ENCODE assay signal across 11 cellular contexts in genomic region chr17:7482742-7483088, GRCh38. TPM values are rescaled to one million over a fixed set of nuclear protein-coding genes. Genes with fewer than 3 reads are reported as not detected.
DNase-seq lines count a peak whose midpoint lies in the region; ATAC-seq, FAIRE-seq and TF ChIP-seq lines count a peak whose summit lies in the region.
"Not testable (repeated sequence)": the region's sequence is repeated elsewhere in the genome, so short reads cannot be mapped to it uniquely, and the experiment has no call there.
"Had no signal": no experiment of that assay in that cellular context is flagged by ENCODE, and none has a peak within 500 bp of the region (broad histone marks: within the 10 kb centered on the region; RNA-seq: fewer than 3 reads in every experiment).

No MANE protein-coding gene starts in this region.

- H3K9me3 Mint-ChIP-seq in activated T-helper 2 cell treated with anti-CD3 and anti-CD28 coated beads, Interferon-gamma antibody, Interleukin-2, Interleukin-4, amounts not matched to agents 10 μg/mL and 5 μg/mL and 100 μg/mL, durations not matched to agents 14 hours and 24 hours and 36 hours; naive B cell: not testable (repeated sequence)

- peak overlapping the region; percentile 98 for H3K4me2 ChIP-seq in A549

- H3K9ac ChIP-seq in skeletal muscle tissue (ENCODE audit: low read depth in 1 of 3, low read length in 3 of 3): peak overlapping the region; percentile 98 to 100 (median 99)

- TF ChIP-seq CTCF in A549 (IDR thresholded peaks at IDR 0.05); Peyer's patch (IDR thresholded peaks at IDR 0.05); coronary artery (IDR thresholded peaks at IDR 0.05); left ventricle myocardium inferior (IDR thresholded peaks at IDR 0.05; ENCODE audit: borderline replicate concordance): not testable (repeated sequence)

- not testable (repeated sequence) for TF ChIP-seq EP300 in A549 (IDR thresholded peaks at IDR 0.05)

- peak overlapping the region; percentile 91 to 97 for H3K27ac ChIP-seq in A549
- H3K27ac ChIP-seq in Peyer's patch: peak overlapping the region; percentile 94 to 99 (median 98)
- H3K27ac ChIP-seq in coronary artery: peak overlapping the region; percentile 93 to 98
- peak overlapping the region; percentile 100 for H3K27ac ChIP-seq in left ventricle myocardium inferior (replicated peaks)
- H3K27ac ChIP-seq in skeletal muscle tissue (ENCODE audit: low read depth, low read length): peak overlapping the region; percentile 100

- intact Hi-C loops in activated T-helper 2 cell treated with anti-CD3 and anti-CD28 coated beads, Interferon-gamma antibody, Interleukin-2, Interleukin-4, amounts not matched to agents 10 μg/mL and 5 μg/mL and 100 μg/mL, durations not matched to agents 14 hours and 24 hours and 36 hours (cut with micrococcal nuclease): loop anchor here (1.0 to 10.0 kb wide), 3 partner anchors 202 to 352 kb away; partner anchors contain the start of genes ELP5, KDM6B, TP53 and WRAP53
- intact Hi-C loops in left ventricle myocardium inferior (cut with micrococcal nuclease): not testable (repeated sequence)

- POLR2A ChIA-PET in A549 (lab: Yijun Ruan, JAX): interaction anchor here (2.7 kb wide), 1 partner anchor 79 kb away, joined by 23 read pairs; the partner anchor contains the start of gene TMEM256

- H3K36me3 ChIP-seq in Peyer's patch; left ventricle myocardium inferior; skeletal muscle tissue (ENCODE audit: control insufficient read depth in 3 of 3, insufficient read depth in 3 of 3, low read length in 3 of 3): not testable (repeated sequence)

- ATAC-seq in A549; naive B cell (ENCODE audit: low read depth in 2 of 2): not testable (repeated sequence)

- H3K4me3 Mint-ChIP-seq in activated T-helper 2 cell treated with anti-CD3 and anti-CD28 coated beads, Interferon-gamma antibody, Interleukin-2, Interleukin-4, amounts not matched to agents 10 μg/mL and 5 μg/mL and 100 μg/mL, durations not matched to agents 14 hours and 24 hours and 36 hours (ENCODE audit: low read depth): peak overlapping the region; percentile 98
- peak overlapping the region; percentile 93 to 100 (median 99) for H3K4me3 Mint-ChIP-seq in naive B cell

- TF ChIP-seq RAD21 in A549 (conservative IDR thresholded peaks at IDR 0.05 in 1 of 2, IDR thresholded peaks at IDR 0.05 in 1 of 2): not testable (repeated sequence)

- H3K27me3 ChIP-seq in Peyer's patch; left ventricle myocardium inferior (ENCODE audit: low read depth); skeletal muscle tissue (ENCODE audit: control insufficient read depth in 3 of 3, insufficient read depth in 3 of 3, low read length in 3 of 3): not testable (repeated sequence)

- H3K27ac Mint-ChIP-seq in activated T-helper 2 cell treated with anti-CD3 and anti-CD28 coated beads, Interferon-gamma antibody, Interleukin-2, Interleukin-4, amounts not matched to agents 10 μg/mL and 5 μg/mL and 100 μg/mL, durations not matched to agents 14 hours and 24 hours and 36 hours: peak overlapping the region; percentile 99
- peak overlapping the region; percentile 99 to 100 (median 100) for H3K27ac Mint-ChIP-seq in naive B cell

- DNase-seq in A549 (ENCODE audit: low read depth in 1 of 2, low spot score in 1 of 2); GM18507 (ENCODE audit: extremely low spot score, insufficient read length, low read depth); Peyer's patch; activated T-helper 2 cell treated with anti-CD3 and anti-CD28 coated beads, Interferon-gamma antibody, Interleukin-2, Interleukin-4, amounts not matched to agents 10 μg/mL and 5 μg/mL and 100 μg/mL, durations not matched to agents 14 hours and 24 hours and 36 hours (ENCODE audit: low spot score); coronary artery (ENCODE audit: low spot score); left ventricle myocardium inferior; naive B cell: not testable (repeated sequence)

- H3K4me3 ChIP-seq in A549 (peak overlapping the region; percentile 70; the same call in 2 of the 3 replicates), Peyer's patch (peak overlapping the region; percentile 64 to 69 (median 66)), coronary artery (peak overlapping the region; percentile 73), left ventricle myocardium inferior (peak overlapping the region; percentile 78), skeletal muscle tissue (ENCODE audit: low read length in 3 of 3) (peak overlapping the region; percentile 91 to 97 (median 92))

- TF ChIP-seq POLR2A in A549 (IDR thresholded peaks at IDR 0.05; ENCODE audit: low read length); Peyer's patch (IDR thresholded peaks at IDR 0.05): not testable (repeated sequence)

- peaks cover 45% of the 10 kb centered on the region for H3K4me1 ChIP-seq in A549
- H3K4me1 ChIP-seq in Peyer's patch: peaks cover 4 to 51% (median 19%) of the 10 kb centered on the region in 4 donors
- peaks cover 80% of the 10 kb centered on the region for H3K4me1 ChIP-seq in left ventricle myocardium inferior
- H3K4me1 ChIP-seq in skeletal muscle tissue (ENCODE audit: control insufficient read depth in 3 of 3, insufficient read depth in 3 of 3, low read length in 3 of 3): peaks cover 53 to 58% (median 58%) of the 10 kb centered on the region in 3 donors

- peaks cover 50% of the 10 kb centered on the region for H3K4me1 Mint-ChIP-seq in activated T-helper 2 cell treated with anti-CD3 and anti-CD28 coated beads, Interferon-gamma antibody, Interleukin-2, Interleukin-4, amounts not matched to agents 10 μg/mL and 5 μg/mL and 100 μg/mL, durations not matched to agents 14 hours and 24 hours and 36 hours (ENCODE audit: low read depth)
- H3K4me1 Mint-ChIP-seq in naive B cell: peaks cover 65 to 80% (median 79%) of the 10 kb centered on the region in 3 donors

- not testable (repeated sequence) for FAIRE-seq in A549 (lab: Jason Lieb, UNC)
- peak; percentile 24 for FAIRE-seq in GM18507 (lab: Jason Lieb, UNC)

- H3K27me3 Mint-ChIP-seq in activated T-helper 2 cell treated with anti-CD3 and anti-CD28 coated beads, Interferon-gamma antibody, Interleukin-2, Interleukin-4, amounts not matched to agents 10 μg/mL and 5 μg/mL and 100 μg/mL, durations not matched to agents 14 hours and 24 hours and 36 hours (ENCODE audit: low read depth); naive B cell: not testable (repeated sequence)

- WGBS in A549 (ENCODE audit: missing lambda C conversion rate): 69% methylated on average over 6 of the region's 6 CpGs

- not testable (repeated sequence) for H3K9me3 ChIP-seq in A549; Peyer's patch; left ventricle myocardium inferior (replicated peaks); skeletal muscle tissue (ENCODE audit: control insufficient read depth in 3 of 3, low read length in 3 of 3)

- peaks cover 29% of the 10 kb centered on the region for H3K36me3 Mint-ChIP-seq in activated T-helper 2 cell treated with anti-CD3 and anti-CD28 coated beads, Interferon-gamma antibody, Interleukin-2, Interleukin-4, amounts not matched to agents 10 μg/mL and 5 μg/mL and 100 μg/mL, durations not matched to agents 14 hours and 24 hours and 36 hours (ENCODE audit: low read depth)
- not testable (repeated sequence) for H3K36me3 Mint-ChIP-seq in naive B cell

- CTCF ChIA-PET in A549 (lab: Yijun Ruan, JAX): interaction anchor here (1.1 kb wide), 1 partner anchor 107 kb away, joined by 3 read pairs; no protein-coding TSS in a partner anchor

RNA-seq across cellular contexts. Expression of gene POLR2A, which starts 1.5 kb away (rescaled TPM):
- polyA plus RNA-seq in A549 (2011; rRNA removed) (22.8 and 57.1 TPM in 2 replicates), A549 (2017; fragmentation: RNase III; extraction: RNeasy Plus Mini Kit Qiagen cat#74134 plus additional on column Dnase treatment) (65.6 to 69.6 TPM (median 67.4 TPM) in 3 replicates), naive B cell (ENCODE audit: low read depth in 6 of 6) (10 to 100 TPM; 13.6 to 88.9 (median 47.1) TPM)
- 22.4 and 28.7 TPM in 2 replicates for polyA plus RNA-seq in A549 (2012; cell fraction: cytosol; rRNA removed)
- 127 and 206 TPM in 2 replicates for polyA plus RNA-seq in A549 (2012; cell fraction: nucleus; rRNA removed)
- polyA minus RNA-seq in A549 (2011; rRNA and poly(A)+ RNA removed): 359 and 408 TPM in 2 replicates
- total RNA-seq in Peyer's patch (100 to 1,000 TPM in 3 of 4 donors, 10 to 100 TPM in 1; 94.6 to 204 (median 157) TPM), left ventricle myocardium inferior (38.7 TPM), skeletal muscle tissue (91.3 TPM)
- total RNA-seq in activated T-helper 2 cell treated with anti-CD3 and anti-CD28 coated beads, Interferon-gamma antibody, Interleukin-2, Interleukin-4, amounts not matched to agents 10 μg/mL and 5 μg/mL and 100 μg/mL, durations not matched to agents 14 hours and 24 hours and 36 hours: 247 and 261 TPM in 2 replicates

RNA-seq across cellular contexts. Expression of gene SLC35G6, which starts 1.5 kb away (rescaled TPM):
- not detected in 2 replicates for polyA plus RNA-seq in A549 (2011; rRNA removed)
- not detected in 2 replicates for polyA plus RNA-seq in A549 (2012; cell fraction: cytosol; rRNA removed)
- polyA plus RNA-seq in A549 (2012; cell fraction: nucleus; rRNA removed): not detected in 2 replicates
- polyA plus RNA-seq in A549 (2017; fragmentation: RNase III; extraction: RNeasy Plus Mini Kit Qiagen cat#74134 plus additional on column Dnase treatment): not detected in 3 replicates
- not detected in 2 replicates for polyA minus RNA-seq in A549 (2011; rRNA and poly(A)+ RNA removed)
- total RNA-seq in Peyer's patch: not detected
- total RNA-seq in activated T-helper 2 cell treated with anti-CD3 and anti-CD28 coated beads, Interferon-gamma antibody, Interleukin-2, Interleukin-4, amounts not matched to agents 10 μg/mL and 5 μg/mL and 100 μg/mL, durations not matched to agents 14 hours and 24 hours and 36 hours: not detected in 2 replicates
- not detected for total RNA-seq in left ventricle myocardium inferior
- under 1 TPM in 2 of 6 donors, not detected in 4; 0.14 to 0.39 TPM for polyA plus RNA-seq in naive B cell (ENCODE audit: low read depth in 6 of 6)
- total RNA-seq in skeletal muscle tissue: not detected
- total RNA-seq: A172, lung microvascular endothelial cell, RPMI7951 had no signal

RNA-seq across cellular contexts. Expression of gene ZBTB4, which starts 3.3 kb away (rescaled TPM):
- polyA plus RNA-seq in A549 (2011; rRNA removed) (14.4 and 18.2 TPM in 2 replicates), A549 (2017; fragmentation: RNase III; extraction: RNeasy Plus Mini Kit Qiagen cat#74134 plus additional on column Dnase treatment) (24.4 to 29.5 TPM (median 28.2 TPM) in 3 replicates), naive B cell (ENCODE audit: low read depth in 6 of 6) (10 to 100 TPM in 4 of 6 donors, 1 to 10 TPM in 2; 5.3 to 19.2 (median 10.5) TPM)
- polyA plus RNA-seq in A549 (2012; cell fraction: cytosol; rRNA removed): 7.5 and 11.2 TPM in 2 replicates
- 19.5 and 19.9 TPM in 2 replicates for polyA plus RNA-seq in A549 (2012; cell fraction: nucleus; rRNA removed)
- 25.1 and 25.6 TPM in 2 replicates for polyA minus RNA-seq in A549 (2011; rRNA and poly(A)+ RNA removed)
- total RNA-seq in Peyer's patch (10 to 100 TPM; 15.1 to 27.3 (median 24.5) TPM), left ventricle myocardium inferior (63.4 TPM), skeletal muscle tissue (10.4 TPM)
- 20.2 and 20.3 TPM in 2 replicates for total RNA-seq in activated T-helper 2 cell treated with anti-CD3 and anti-CD28 coated beads, Interferon-gamma antibody, Interleukin-2, Interleukin-4, amounts not matched to agents 10 μg/mL and 5 μg/mL and 100 μg/mL, durations not matched to agents 14 hours and 24 hours and 36 hours

RNA-seq across cellular contexts. Expression of gene CHRNB1, which starts 37.9 kb away (rescaled TPM):
- polyA plus RNA-seq in A549 (2011; rRNA removed) (6.5 and 6.9 TPM in 2 replicates), A549 (2017; fragmentation: RNase III; extraction: RNeasy Plus Mini Kit Qiagen cat#74134 plus additional on column Dnase treatment) (6.2 to 8.4 TPM (median 8.0 TPM) in 3 replicates), naive B cell (ENCODE audit: low read depth in 6 of 6) (10 to 100 TPM; 12.6 to 21.6 (median 15.6) TPM)
- polyA plus RNA-seq in A549 (2012; cell fraction: cytosol; rRNA removed): 10.5 and 10.6 TPM in 2 replicates
- polyA plus RNA-seq in A549 (2012; cell fraction: nucleus; rRNA removed): 3.0 and 4.2 TPM in 2 replicates
- 4.1 and 5.9 TPM in 2 replicates for polyA minus RNA-seq in A549 (2011; rRNA and poly(A)+ RNA removed)
- total RNA-seq in Peyer's patch (1 to 10 TPM; 4.0 to 9.1 (median 5.8) TPM), left ventricle myocardium inferior (8.7 TPM), skeletal muscle tissue (31.3 TPM)
- total RNA-seq in activated T-helper 2 cell treated with anti-CD3 and anti-CD28 coated beads, Interferon-gamma antibody, Interleukin-2, Interleukin-4, amounts not matched to agents 10 μg/mL and 5 μg/mL and 100 μg/mL, durations not matched to agents 14 hours and 24 hours and 36 hours: 6.6 and 6.9 TPM in 2 replicates

RNA-seq across cellular contexts. Expression of gene FGF11, which starts 43.4 kb away (rescaled TPM):
- polyA plus RNA-seq in A549 (2011; rRNA removed) (1.4 and 1.9 TPM in 2 replicates), A549 (2017; fragmentation: RNase III; extraction: RNeasy Plus Mini Kit Qiagen cat#74134 plus additional on column Dnase treatment) (1.1 to 1.8 TPM (median 1.5 TPM) in 3 replicates), naive B cell (ENCODE audit: low read depth in 6 of 6) (under 1 TPM in 1 of 6 donors, not detected in 5; 0.16 TPM)
- 0.71 and 0.74 TPM in 2 replicates for polyA plus RNA-seq in A549 (2012; cell fraction: cytosol; rRNA removed)
- polyA plus RNA-seq in A549 (2012; cell fraction: nucleus; rRNA removed): 3.3 and 4.8 TPM in 2 replicates
- 1.0 and 1.3 TPM in 2 replicates for polyA minus RNA-seq in A549 (2011; rRNA and poly(A)+ RNA removed)
- total RNA-seq in Peyer's patch (1 to 10 TPM in 1 of 4 donors, not detected in 3; 1.0 TPM), left ventricle myocardium inferior (6.5 TPM), skeletal muscle tissue (1.0 TPM)
- 4.8 and 6.1 TPM in 2 replicates for total RNA-seq in activated T-helper 2 cell treated with anti-CD3 and anti-CD28 coated beads, Interferon-gamma antibody, Interleukin-2, Interleukin-4, amounts not matched to agents 10 μg/mL and 5 μg/mL and 100 μg/mL, durations not matched to agents 14 hours and 24 hours and 36 hours
- total RNA-seq: A172 had no signal
